Comparison of ENCODE assay signal across 8 cellular contexts in genomic region chr5:37379100-37379628, GRCh38. TPM values are rescaled to one million over a fixed set of nuclear protein-coding genes. Genes with fewer than 3 reads are reported as not detected.
DNase-seq lines count a peak whose midpoint lies in the region; ATAC-seq and TF ChIP-seq lines count a peak whose summit lies in the region.
"Not testable (repeated sequence)": the region's sequence is repeated elsewhere in the genome, so short reads cannot be mapped to it uniquely, and the experiment has no call there.

Gene WDR70, plus strand, starts transcription at chr5:37379318. Its CDS starts 50 bp downstream, at chr5:37379368.

- peak within 1 kb of the TSS; percentile 70 to 92 (median 84) for H3K27ac Mint-ChIP-seq in naive B cell
- H3K27ac Mint-ChIP-seq in stimulated activated memory B cell treated with anti-CD40 and anti-IgM and Interleukin-4, amounts not matched to agents 10 μg/mL and 1 μg/mL and 100 μg/mL, for 72 hours, result peak within 1 kb of the TSS; percentile 80

- DNase-seq in DMS79 treated with DMSO at 0.1 percent for 48 hours (lab: John Stamatoyannopoulos, UW) (peak; percentile 63), KG1 (lab: John Stamatoyannopoulos, UW) (peak; percentile 75), Peyer's patch (peak; percentile 78 to 93 (median 86)), esophagus squamous epithelium (lab: John Stamatoyannopoulos, UW) (peak; percentile 31), naive B cell (peak; percentile 84)
- peak; percentile 82 to 87 for DNase-seq in activated T-cell treated with anti-CD3 and anti-CD28 coated beads, Interleukin-2, amount 50 U/mL, for 48 hours

- intact Hi-C loops in esophagus squamous epithelium (cut with DNase I), result not testable (repeated sequence)

- H3K4me3 ChIP-seq in Peyer's patch (peak within 1 kb of the TSS; percentile 49 to 99 (median 80)), esophagus squamous epithelium (peak within 1 kb of the TSS; percentile 74 to 89 (median 84))

- 0 to 1% methylated on average over 15 to 19 of the region's 39 CpGs for WGBS in esophagus squamous epithelium, 2 donors

- TF ChIP-seq CTCF in Peyer's patch (IDR thresholded peaks at IDR 0.05) (peak; percentile 33 to 70 (median 56)), esophagus squamous epithelium (IDR thresholded peaks at IDR 0.05) (peak; percentile 29 to 57 (median 50))

- peak; percentile 98 for ATAC-seq in GM21723 (IDR thresholded peaks at IDR 0.05; ENCODE audit: unreplicated experiment)
- peak; percentile 96 to 97 for ATAC-seq in naive B cell (ENCODE audit: low read depth in 2 of 2)
- peak; percentile 99 for ATAC-seq in stimulated activated memory B cell treated with anti-CD40 and anti-IgM and Interleukin-4, amounts not matched to agents 10 μg/mL and 1 μg/mL and 100 μg/mL, for 72 hours

- H3K4me3 Mint-ChIP-seq in naive B cell, result peak within 1 kb of the TSS; percentile 91 to 96 (median 93)
- H3K4me3 Mint-ChIP-seq in stimulated activated memory B cell treated with anti-CD40 and anti-IgM and Interleukin-4, amounts not matched to agents 10 μg/mL and 1 μg/mL and 100 μg/mL, for 72 hours, result peak within 1 kb of the TSS; percentile 95

- H3K27ac ChIP-seq in Peyer's patch, result peak within 1 kb of the TSS in 3 of 4 donors; percentile 57 to 69 (median 67)
- peak within 1 kb of the TSS; percentile 74 to 83 (median 76) for H3K27ac ChIP-seq in esophagus squamous epithelium

- not testable (repeated sequence) for H3K27me3 Mint-ChIP-seq in naive B cell; stimulated activated memory B cell treated with anti-CD40 and anti-IgM and Interleukin-4, amounts not matched to agents 10 μg/mL and 1 μg/mL and 100 μg/mL, for 72 hours

- H3K36me3 Mint-ChIP-seq in naive B cell, result not testable (repeated sequence)
- H3K36me3 Mint-ChIP-seq in stimulated activated memory B cell treated with anti-CD40 and anti-IgM and Interleukin-4, amounts not matched to agents 10 μg/mL and 1 μg/mL and 100 μg/mL, for 72 hours, result peaks cover 15% of the 10 kb centered on the region

- peaks cover 4 to 26% (median 23%) of the 10 kb centered on the region in 3 donors for H3K4me1 Mint-ChIP-seq in naive B cell
- H3K4me1 Mint-ChIP-seq in stimulated activated memory B cell treated with anti-CD40 and anti-IgM and Interleukin-4, amounts not matched to agents 10 μg/mL and 1 μg/mL and 100 μg/mL, for 72 hours, result peaks cover 25% of the 10 kb centered on the region

- H3K4me1 ChIP-seq in Peyer's patch, result peaks cover 0 to 11% (median 0%) of the 10 kb centered on the region in 4 donors
- H3K4me1 ChIP-seq in esophagus squamous epithelium, result peaks cover 0 to 22% (median 8%) of the 10 kb centered on the region in 3 donors

- H3K9me3 Mint-ChIP-seq in naive B cell; stimulated activated memory B cell treated with anti-CD40 and anti-IgM and Interleukin-4, amounts not matched to agents 10 μg/mL and 1 μg/mL and 100 μg/mL, for 72 hours: not testable (repeated sequence)

- not testable (repeated sequence) for H3K27me3 ChIP-seq in Peyer's patch, esophagus squamous epithelium

- not testable (repeated sequence) for TF ChIP-seq POLR2A in Peyer's patch (IDR thresholded peaks at IDR 0.05)
- peak in 1 of 4 donors; percentile 31 for TF ChIP-seq POLR2A in esophagus squamous epithelium (IDR thresholded peaks at IDR 0.05)

- H3K36me3 ChIP-seq in Peyer's patch, result peaks cover 0 to 26% (median 0%) of the 10 kb centered on the region in 3 donors
- peaks cover 0 to 33% (median 12%) of the 10 kb centered on the region in 3 donors for H3K36me3 ChIP-seq in esophagus squamous epithelium

- H3K9me3 ChIP-seq in Peyer's patch, esophagus squamous epithelium: not testable (repeated sequence)

RNA-seq across cellular contexts. Expression of gene WDR70, which starts in this region (rescaled TPM):
- 100 to 1,000 TPM in 1 of 4 donors, 10 to 100 TPM in 3; 18.9 to 106 (median 34.9) TPM for total RNA-seq in Peyer's patch
- total RNA-seq in esophagus squamous epithelium, result 10 to 100 TPM in 3 of 4 donors, 1 to 10 TPM in 1; 8.2 to 26.1 (median 15.5) TPM
- polyA plus RNA-seq in naive B cell (ENCODE audit: low read depth in 6 of 6), result 10 to 100 TPM; 19.2 to 29.1 (median 25.3) TPM

Comparison
In these comparisons a context has a peak if more than half of its experiments do, and no peak if none do; other contexts are left out.
1. Peak in every context shown above with its lines: DNase-seq, ATAC-seq, H3K4me3 ChIP-seq and H3K27ac ChIP-seq.
2. DNase-seq: peak in every context shown above with its lines; median percentile 86 in Peyer's patch; 84 in activated T-cell treated with anti-CD3 and anti-CD28 coated beads, Interleukin-2, amount 50 U/mL, for 48 hours; 84 in naive B cell; 75 in KG1; 63 in DMS79 treated with DMSO at 0.1 percent for 48 hours; 31 in esophagus squamous epithelium.